In genomic region chr12:22477894-22478287, GRCh38 we compare ENCODE assay signal across 16 cellular contexts.
A peak's percentile ranks its signal among the peaks of the same experiment; 100 is the strongest.
DNase-seq lines count a peak whose midpoint lies in the region; ATAC-seq and TF ChIP-seq lines count a peak whose summit lies in the region.
"Had no signal": no experiment of that assay in that cellular context is flagged by ENCODE, and none has a peak within 500 bp of the region (broad histone marks: within the 10 kb centered on the region; RNA-seq: fewer than 3 reads in every experiment).

No MANE protein-coding gene starts in this region.

- H3K9me3 Mint-ChIP-seq in activated CD4-positive, alpha-beta T cell treated with anti-CD3 and anti-CD28 coated beads for 36 hours (ENCODE audit: low read depth): no peaks in the 10 kb centered on the region
- H3K9me3 Mint-ChIP-seq in activated T-helper 17 cell treated with anti-CD3 and anti-CD28 coated beads, Interleukin-2, amount 50 U/mL, for 72 hours: no peaks in the 10 kb centered on the region
- H3K9me3 Mint-ChIP-seq in neural crest cell: no peaks in the 10 kb centered on the region
- H3K9me3 Mint-ChIP-seq: H9 had no signal

- H3K4me3 Mint-ChIP-seq in activated CD4-positive, alpha-beta T cell treated with anti-CD3 and anti-CD28 coated beads for 36 hours: no peak overlapping the region
- H3K4me3 Mint-ChIP-seq in activated T-helper 17 cell treated with anti-CD3 and anti-CD28 coated beads, Interleukin-2, amount 50 U/mL, for 72 hours: peak overlapping the region; percentile 13
- no peak overlapping the region for H3K4me3 Mint-ChIP-seq in neural crest cell
- H3K4me3 Mint-ChIP-seq: H9 had no signal

- ATAC-seq in activated CD4-positive, alpha-beta T cell treated with anti-CD3 and anti-CD28 coated beads for 36 hours: peak; percentile 33
- peak; percentile 48 for ATAC-seq in HG02610 (IDR thresholded peaks at IDR 0.05; ENCODE audit: unreplicated experiment)
- peak; percentile 70 for ATAC-seq in activated T-helper 17 cell treated with anti-CD3 and anti-CD28 coated beads, Interleukin-2, amount 50 U/mL, for 72 hours (replicated peaks)
- ATAC-seq: heart right ventricle, left lobe of liver, Right ventricle myocardium inferior, upper lobe of right lung had no signal

- H3K27ac Mint-ChIP-seq in activated CD4-positive, alpha-beta T cell treated with anti-CD3 and anti-CD28 coated beads for 36 hours: peak overlapping the region; percentile 69
- peak overlapping the region; percentile 34 for H3K27ac Mint-ChIP-seq in activated T-helper 17 cell treated with anti-CD3 and anti-CD28 coated beads, Interleukin-2, amount 50 U/mL, for 72 hours
- H3K27ac Mint-ChIP-seq in neural crest cell (ENCODE audit: unreplicated experiment): peak overlapping the region; percentile 1

- TF ChIP-seq CTCF in neural crest cell (conservative IDR thresholded peaks at IDR 0.05): no peak

- intact Hi-C loops in activated CD4-positive, alpha-beta T cell treated with anti-CD3 and anti-CD28 coated beads for 36 hours (cut with DNase I, micrococcal nuclease): no loop called here

- peaks cover 27% of the 10 kb centered on the region for H3K4me1 Mint-ChIP-seq in activated CD4-positive, alpha-beta T cell treated with anti-CD3 and anti-CD28 coated beads for 36 hours
- H3K4me1 Mint-ChIP-seq in activated T-helper 17 cell treated with anti-CD3 and anti-CD28 coated beads, Interleukin-2, amount 50 U/mL, for 72 hours: peaks cover 22% of the 10 kb centered on the region
- peaks cover 11% of the 10 kb centered on the region for H3K4me1 Mint-ChIP-seq in neural crest cell
- H3K4me1 Mint-ChIP-seq: H9 had no signal

- no peaks in the 10 kb centered on the region for H3K27me3 Mint-ChIP-seq in activated CD4-positive, alpha-beta T cell treated with anti-CD3 and anti-CD28 coated beads for 36 hours
- H3K27me3 Mint-ChIP-seq in activated T-helper 17 cell treated with anti-CD3 and anti-CD28 coated beads, Interleukin-2, amount 50 U/mL, for 72 hours: no peaks in the 10 kb centered on the region
- H3K27me3 Mint-ChIP-seq in neural crest cell (ENCODE audit: low read depth): no peaks in the 10 kb centered on the region

- no peak for DNase-seq in activated CD4-positive, alpha-beta T cell treated with anti-CD3 and anti-CD28 coated beads for 36 hours
- DNase-seq in activated CD4-positive, alpha-beta T cell treated with anti-CD3 and anti-CD28 coated beads, Interleukin-2, amount 50 U/mL, for 1 hour: no peak
- DNase-seq in neural crest cell (ENCODE audit: low read depth, low spot score) (no peak), glomerular visceral epithelial cell (ENCODE audit: extremely low spot score) (no peak), NCI-H510A (lab: John Stamatoyannopoulos, UW) (no peak), SW 1271 (lab: John Stamatoyannopoulos, UW) (no peak)
- DNase-seq: activated CD8-positive, alpha-beta memory T cell treated with anti-CD3 and anti-CD28 coated beads, Interleukin-2, amount 50 U/mL, for 48 hours; COR-L47; H9; heart right ventricle; NCI-H1694 treated with DMSO at 0.1 percent for 48 hours; upper lobe of right lung had no signal

- CTCF ChIA-PET in activated CD4-positive, alpha-beta T cell treated with anti-CD3 and anti-CD28 coated beads for 36 hours (lab: Charles Lee): interaction anchor here (0.9 to 1.4 kb wide), 3 partner anchors 10 to 357 kb away, joined by 3 to 4 read pairs (median 4); no protein-coding TSS in a partner anchor

- H3K36me3 Mint-ChIP-seq in activated CD4-positive, alpha-beta T cell treated with anti-CD3 and anti-CD28 coated beads for 36 hours (ENCODE audit: low read depth): peaks cover 26% of the 10 kb centered on the region
- peaks cover 53% of the 10 kb centered on the region for H3K36me3 Mint-ChIP-seq in activated T-helper 17 cell treated with anti-CD3 and anti-CD28 coated beads, Interleukin-2, amount 50 U/mL, for 72 hours (ENCODE audit: low read depth)
- peaks cover 19% of the 10 kb centered on the region for H3K36me3 Mint-ChIP-seq in neural crest cell (ENCODE audit: low read depth)

- POLR2A ChIA-PET in activated CD4-positive, alpha-beta T cell treated with anti-CD3 and anti-CD28 coated beads for 36 hours (lab: Charles Lee): no interaction called here

Comparison
In these comparisons a context has a peak if more than half of its experiments do, and no peak if none do; other contexts are left out.
1. H3K27ac Mint-ChIP-seq: peak in every context shown above with its lines; median percentile 69 in activated CD4-positive, alpha-beta T cell treated with anti-CD3 and anti-CD28 coated beads for 36 hours; 34 in activated T-helper 17 cell treated with anti-CD3 and anti-CD28 coated beads, Interleukin-2, amount 50 U/mL, for 72 hours; 1 in neural crest cell.